12 cellular contexts compared by ENCODE assay signal in the genomic region with DNA sequence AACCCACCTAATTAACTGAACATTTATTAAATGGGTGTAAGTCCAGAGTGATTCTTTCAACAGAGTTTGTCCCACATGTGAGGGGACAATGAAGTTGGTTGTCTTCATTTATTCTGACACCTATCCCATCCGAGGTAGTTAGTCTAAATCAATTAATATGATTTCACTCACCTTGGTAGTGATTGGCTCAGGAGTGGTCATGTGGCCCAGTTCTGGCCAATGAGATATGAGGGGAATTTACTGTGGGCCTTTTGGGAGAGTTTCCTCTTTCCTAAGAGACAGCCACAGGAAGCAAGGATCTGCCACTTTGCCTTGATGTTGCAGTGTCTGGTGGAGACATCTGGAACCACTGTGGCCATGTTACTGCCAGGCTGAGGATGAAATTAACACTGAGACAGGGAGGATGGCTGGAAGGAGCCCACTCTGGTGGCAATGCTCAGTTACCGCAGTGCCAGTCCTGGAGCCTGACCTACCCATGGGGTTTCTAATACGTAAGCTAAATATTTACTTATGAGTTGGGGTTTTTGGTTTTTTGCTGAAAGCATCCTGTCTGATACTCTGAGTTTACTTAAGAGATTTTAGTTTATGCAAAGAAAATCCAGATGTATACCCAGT.
DNase-seq lines count a peak whose midpoint lies in the region; ATAC-seq and TF ChIP-seq lines count a peak whose summit lies in the region.
"Had no signal": no experiment of that assay in that cellular context is flagged by ENCODE, and none has a peak within 500 bp of the region (broad histone marks: within the 10 kb centered on the region; RNA-seq: fewer than 3 reads in every experiment).

No MANE protein-coding gene starts in this region.

- H2AFZ ChIP-seq in HCT116 (ENCODE audit: low read depth, low read length, poor library complexity, severe bottlenecking) = peak overlapping the region; percentile 29
- no peak overlapping the region for H2AFZ ChIP-seq in PC-9
- H2AFZ ChIP-seq in MM.1S (ENCODE audit: low read length) = no peak overlapping the region

- H3K9ac ChIP-seq in HCT116 (ENCODE audit: low read length) (no peak overlapping the region), MM.1S (ENCODE audit: low read length) (no peak overlapping the region)

- TF ChIP-seq POLR2A in HCT116 (IDR thresholded peaks at IDR 0.05; ENCODE audit: borderline replicate concordance, extremely low read depth, insufficient read depth, insufficient read length) = no peak

- no peak overlapping the region for H3K27ac ChIP-seq in HCT116 (ENCODE audit: low read depth, low read length)
- H3K27ac ChIP-seq in PC-9 = peak overlapping the region; percentile 53
- no peak overlapping the region for H3K27ac ChIP-seq in MM.1S (ENCODE audit: low read length)
- H3K27ac ChIP-seq: C4-2B had no signal

- RAD21 ChIA-PET in HCT116 (lab: Charles Lee; ENCODE audit: low non-redundant PET in 1 of 2, low total read pairs in 2 of 2, uncharacterized antibody in 2 of 2, unreplicated experiment in 2 of 2) = no interaction called here

- no TSS peak for BruUV-seq in HCT116 (replicated peaks; lab: Mats Ljungman, UMichigan)
- BruUV-seq in PC-9 (replicated peaks; lab: Mats Ljungman, UMichigan) = no TSS peak

- intact Hi-C loops in HCT116 (cut with micrococcal nuclease) (no loop called here), PC-9 (cut with micrococcal nuclease; ENCODE audit: unreplicated experiment) (no loop called here)

- H3K9me3 ChIP-seq in HCT116 (ENCODE audit: control insufficient read depth in 1 of 2, insufficient read depth in 1 of 2, low read depth in 1 of 2, low read length in 2 of 2) = no peaks in the 10 kb centered on the region
- no peaks in the 10 kb centered on the region for H3K9me3 ChIP-seq in PC-9 (ENCODE audit: insufficient read depth, low read depth)
- H3K9me3 ChIP-seq in MM.1S (replicated peaks; ENCODE audit: insufficient read depth, low read length) = no peaks in the 10 kb centered on the region
- H3K9me3 ChIP-seq: BE2C had no signal

- no peaks in the 10 kb centered on the region for H3K36me3 ChIP-seq in HCT116 (ENCODE audit: control insufficient read depth in 1 of 2, insufficient read depth in 2 of 2, low read length in 2 of 2)
- no peaks in the 10 kb centered on the region for H3K36me3 ChIP-seq in PC-9 (ENCODE audit: low read depth)
- H3K36me3 ChIP-seq in kidney epithelial cell (ENCODE audit: control insufficient read depth, insufficient read depth, low read length) = no peaks in the 10 kb centered on the region
- H3K36me3 ChIP-seq in MM.1S (replicated peaks; ENCODE audit: insufficient read depth, low read length) = no peaks in the 10 kb centered on the region
- H3K36me3 ChIP-seq: BE2C had no signal

- H3K4me1 ChIP-seq in HCT116 (ENCODE audit: control insufficient read depth in 1 of 2, insufficient read depth in 2 of 2, low read length in 2 of 2) = peaks cover 5 to 37% of the 10 kb centered on the region in 2 experiments; a peak in 3 of 4 replicates
- H3K4me1 ChIP-seq in PC-9 (replicated peaks; ENCODE audit: insufficient read depth) = peaks cover 48% of the 10 kb centered on the region
- H3K4me1 ChIP-seq in MM.1S (ENCODE audit: low read length) = no peaks in the 10 kb centered on the region
- H3K4me1 ChIP-seq: BE2C had no signal

- no peak for TF ChIP-seq RAD21 in HCT116 (IDR thresholded peaks at IDR 0.05; ENCODE audit: low read depth)

- no peaks in the 10 kb centered on the region for H3K9me2 ChIP-seq in HCT116 (ENCODE audit: insufficient read depth)
- no peaks in the 10 kb centered on the region for H3K9me2 ChIP-seq in PC-9 (ENCODE audit: insufficient read depth)
- H3K9me2 ChIP-seq in MM.1S (replicated peaks; ENCODE audit: insufficient read depth, low read length) = no peaks in the 10 kb centered on the region

- peak overlapping the region; percentile 30 for H3K4me2 ChIP-seq in HCT116 (ENCODE audit: low read length)
- peak overlapping the region; percentile 23 for H3K4me2 ChIP-seq in PC-9
- no peak overlapping the region for H3K4me2 ChIP-seq in MM.1S (ENCODE audit: low read depth, low read length)

- POLR2A ChIA-PET in HCT116 (lab: Charles Lee) (no interaction called here), PC-9 (lab: Charles Lee; ENCODE audit: unreplicated experiment) (no interaction called here)

- H3K27me3 ChIP-seq in HCT116 (ENCODE audit: insufficient read depth, low read length) (no peaks in the 10 kb centered on the region), PC-9 (ENCODE audit: insufficient read depth, low read depth) (no peaks in the 10 kb centered on the region), kidney epithelial cell (ENCODE audit: control insufficient read depth, insufficient read depth, low read length) (no peaks in the 10 kb centered on the region), MM.1S (replicated peaks; ENCODE audit: insufficient read depth, low read length) (no peaks in the 10 kb centered on the region)
- H3K27me3 ChIP-seq: BE2C had no signal

- TF ChIP-seq CTCF in HCT116 (IDR thresholded peaks at IDR 0.05 in 2 of 3, conservative IDR thresholded peaks at IDR 0.05 in 1 of 3; ENCODE audit: borderline replicate concordance in 1 of 3, insufficient read depth in 1 of 3, low read depth in 2 of 3, low read length in 2 of 3) (no peak), PC-9 (conservative IDR thresholded peaks at IDR 0.05) (peak; percentile 54), kidney epithelial cell (IDR thresholded peaks at IDR 0.05; ENCODE audit: insufficient read depth, low read length, poor library complexity, severe bottlenecking) (peak; percentile 14), MM.1S (IDR thresholded peaks at IDR 0.05; ENCODE audit: low read length) (no peak)

- no peaks in the 10 kb centered on the region for H4K20me1 ChIP-seq in HCT116 (ENCODE audit: insufficient read depth)
- no peaks in the 10 kb centered on the region for H4K20me1 ChIP-seq in PC-9 (ENCODE audit: insufficient read depth)
- H4K20me1 ChIP-seq in MM.1S (ENCODE audit: insufficient read depth, low read length) = no peaks in the 10 kb centered on the region

- DNase-seq in HCT116 (ENCODE audit: low read depth, low spot score) = no peak
- no peak for DNase-seq in PC-9
- peak; percentile 36 for DNase-seq in ecto neural progenitor cell (ENCODE audit: low spot score)
- DNase-seq in kidney epithelial cell (ENCODE audit: low read depth) = no peak
- no peak for DNase-seq in MM.1S
- DNase-seq in NCI-H446 treated with DMSO at 0.1 percent for 48 hours (lab: John Stamatoyannopoulos, UW) = no peak
- DNase-seq: BE2C; CD4-positive, alpha-beta memory T cell; DMS153; DMS79 treated with DMSO at 0.1 percent for 48 hours had no signal

- H3K4me3 ChIP-seq in HCT116 (replicated peaks in 1 of 2; ENCODE audit: low read depth in 1 of 2, low read length in 2 of 2) (no peak overlapping the region), PC-9 (no peak overlapping the region), kidney epithelial cell (ENCODE audit: low read depth, low read length) (no peak overlapping the region), MM.1S (ENCODE audit: low read length) (no peak overlapping the region)

- CTCF ChIA-PET in HCT116 (lab: Charles Lee) (no interaction called here), PC-9 (lab: Charles Lee) (interaction anchor here (0.7 kb wide), 1 partner anchor 90 kb away, joined by 3 read pairs; no protein-coding TSS in a partner anchor)

- ATAC-seq in HCT116 (peak; percentile 62), GM18502 (IDR thresholded peaks at IDR 0.05; ENCODE audit: poor library complexity, unreplicated experiment) (no peak)

- H3K79me2 ChIP-seq in HCT116 (ENCODE audit: insufficient read depth, low read length) (no peaks in the 10 kb centered on the region), PC-9 (ENCODE audit: low read depth) (no peaks in the 10 kb centered on the region), MM.1S (ENCODE audit: low read length) (no peaks in the 10 kb centered on the region)

- H3F3A ChIP-seq in PC-9 (ENCODE audit: insufficient read depth, low read depth) (peaks cover 21% of the 10 kb centered on the region; the same call in 1 of the 2 replicates), MM.1S (ENCODE audit: insufficient read depth, low read length) (no peaks in the 10 kb centered on the region)

TF ChIP-seq in HCT116, 20 proteins besides CTCF, POLR2A, EP300 and RAD21:
- no peak for TF ChIP-seq JUND (IDR thresholded peaks at IDR 0.05)
- TF ChIP-seq CEBPB (IDR thresholded peaks at IDR 0.05; ENCODE audit: low read depth) = no peak
- no peak for TF ChIP-seq ELF1 (IDR thresholded peaks at IDR 0.05; ENCODE audit: borderline replicate concordance, low read depth)
- no peak for TF ChIP-seq POLR2AphosphoS5 (IDR thresholded peaks at IDR 0.05; ENCODE audit: low read depth, low read length)
- no peak for TF ChIP-seq ZNF274 (IDR thresholded peaks at IDR 0.05; ENCODE audit: low read depth, low read length)
- no peak for TF ChIP-seq TCF7L2 (IDR thresholded peaks at IDR 0.05; ENCODE audit: borderline replicate concordance, extremely low read depth, insufficient read depth, insufficient read length)
- TF ChIP-seq FOSL1 (IDR thresholded peaks at IDR 0.05; ENCODE audit: low read depth) = no peak
- TF ChIP-seq, protein P1, sequence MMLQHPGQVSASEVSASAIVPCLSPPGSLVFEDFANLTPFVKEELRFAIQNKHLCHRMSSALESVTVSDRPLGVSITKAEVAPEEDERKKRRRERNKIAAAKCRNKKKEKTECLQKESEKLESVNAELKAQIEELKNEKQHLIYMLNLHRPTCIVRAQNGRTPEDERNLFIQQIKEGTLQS (IDR thresholded peaks at IDR 0.05) = no peak

Comparison
In these comparisons a context has a peak if more than half of its experiments do, and no peak if none do; other contexts are left out.
1. CTCF ChIP-seq: peak in PC-9 (single experiment) and kidney epithelial cell (single experiment); none in HCT116 (0 of 3) and MM.1S (single experiment).